In genomic region chr13:31982540-31982939, GRCh38 we compare ENCODE assay signal across 1 cellular context.
TF ChIP-seq lines count a peak whose summit lies in the region.

No MANE protein-coding gene starts in this region.

TF ChIP-seq in GM12878, 131 proteins besides CTCF, POLR2A, EP300 and RAD21 (continued from another document):
- TF ChIP-seq CUX1 (IDR thresholded peaks at IDR 0.05; ENCODE audit: insufficient replicate concordance, low read depth, low read length) (no peak), ZNF622 (IDR thresholded peaks at IDR 0.05) (no peak), MTA3 (IDR thresholded peaks at IDR 0.05; ENCODE audit: borderline replicate concordance, low read length) (no peak), CREB1 (IDR thresholded peaks at IDR 0.05; ENCODE audit: low read depth) (no peak), ATF7 (IDR thresholded peaks at IDR 0.05; ENCODE audit: low read depth) (no peak), ZSCAN29 (IDR thresholded peaks at IDR 0.05) (no peak), ZNF384 (IDR thresholded peaks at IDR 0.05; ENCODE audit: borderline replicate concordance, low read depth, low read length) (no peak), STAT1 (conservative IDR thresholded peaks at IDR 0.05) (no peak), PRDM15 (CRISPR knock-in tag; IDR thresholded peaks at IDR 0.05) (no peak), WRNIP1 (IDR thresholded peaks at IDR 0.05; ENCODE audit: borderline replicate concordance, low read depth, low read length) (no peak), POLR2AphosphoS2 (IDR thresholded peaks at IDR 0.05; ENCODE audit: low read depth, low read length) (no peak), ZNF217 (IDR thresholded peaks at IDR 0.05) (no peak), SRF (IDR thresholded peaks at IDR 0.05; ENCODE audit: low read depth in 2 of 2, low read length in 2 of 2) (no peak), YBX1 (IDR thresholded peaks at IDR 0.05) (no peak)
TF ChIP-seq in GM12878: peak in this region for 0.
